10 cellular contexts compared by ENCODE assay signal in the genomic region with DNA sequence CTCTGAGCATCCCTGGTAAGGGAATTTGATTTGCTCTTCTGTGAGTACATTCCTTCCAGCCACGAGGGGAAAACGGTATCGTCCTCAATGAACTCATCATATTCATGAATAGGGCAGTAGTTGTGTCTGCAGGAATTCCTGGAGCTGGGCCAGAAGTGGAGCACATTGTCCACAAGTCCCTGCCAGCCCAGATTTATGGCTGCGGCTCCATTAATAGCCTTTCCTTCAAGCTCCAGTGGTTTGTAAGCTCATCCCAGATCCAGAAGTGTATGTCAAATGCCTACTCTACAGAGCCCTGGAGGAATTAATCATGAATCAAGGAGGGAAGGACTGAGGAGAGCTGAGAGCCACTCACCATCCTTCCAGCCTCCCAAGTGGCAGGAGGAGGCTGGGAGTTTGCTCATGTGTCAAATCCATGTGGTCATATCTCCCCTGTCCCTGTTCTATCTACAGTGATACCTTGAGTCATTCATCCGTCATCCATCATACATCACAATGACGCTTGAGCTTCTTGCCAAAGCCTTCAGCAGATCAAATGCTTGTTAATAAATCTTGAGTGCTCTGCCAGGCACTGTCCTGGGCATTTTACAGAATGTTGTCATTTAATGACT.
DNase-seq lines count a peak whose midpoint lies in the region; ATAC-seq and TF ChIP-seq lines count a peak whose summit lies in the region.
"Had no signal": no experiment of that assay in that cellular context is flagged by ENCODE, and none has a peak within 500 bp of the region (broad histone marks: within the 10 kb centered on the region; RNA-seq: fewer than 3 reads in every experiment).

No MANE protein-coding gene starts in this region.

- DNase-seq in DMS53 (lab: John Stamatoyannopoulos, UW) (peak; percentile 81), NCI-H2107 treated with DMSO at 0.1 percent for 48 hours (lab: John Stamatoyannopoulos, UW; ENCODE audit: unreplicated experiment) (peak; percentile 20), iris pigment epithelial cell (ENCODE audit: low read depth) (peak; percentile 12), ecto neural progenitor cell (ENCODE audit: low spot score) (no peak), GM19238 (ENCODE audit: insufficient read length, low spot score) (no peak)
- no peak for DNase-seq in activated T-cell treated with anti-CD3 and anti-CD28 coated beads, Interleukin-2, amount 50 U/mL, for 1 hour
- DNase-seq: stimulated activated CD4-positive, alpha-beta T cell treated with anti-CD3 and anti-CD28 coated beads, Interleukin-12 subunit alpha, Interleukin-12 subunit beta, amount 100 ng/mL, for 4 hours; SW 1271 had no signal

- peak overlapping the region; percentile 5; the same call in 1 of the 2 replicates for H3K27ac ChIP-seq in VCaP

- ATAC-seq in GM21367 (IDR thresholded peaks at IDR 0.05; ENCODE audit: unreplicated experiment) = no peak

- TF ChIP-seq CTCF in VCaP (conservative IDR thresholded peaks at IDR 0.05) = no peak

Comparison
In these comparisons a context has a peak if more than half of its experiments do, and no peak if none do; other contexts are left out.
1. DNase-seq: peak in DMS53 (single experiment), NCI-H2107 treated with DMSO at 0.1 percent for 48 hours (single experiment) and iris pigment epithelial cell (single experiment); none in activated T-cell treated with anti-CD3 and anti-CD28 coated beads, Interleukin-2, amount 50 U/mL, for 1 hour (single experiment), ecto neural progenitor cell (single experiment) and GM19238 (single experiment).